11 cellular contexts compared by ENCODE assay signal in genomic region chr2:62303818-62304217, GRCh38.
DNase-seq lines count a peak whose midpoint lies in the region; ATAC-seq and TF ChIP-seq lines count a peak whose summit lies in the region.
"Had no signal": no experiment of that assay in that cellular context is flagged by ENCODE, and none has a peak within 500 bp of the region (broad histone marks: within the 10 kb centered on the region; RNA-seq: fewer than 3 reads in every experiment).

No MANE protein-coding gene starts in this region.

- POLR2A ChIA-PET in activated CD4-positive, alpha-beta T cell treated with anti-CD3 and anti-CD28 coated beads, Interleukin-2, amount 10 ng/mL, durations not matched to agents 7 days and 5 days (lab: Charles Lee): no interaction called here
- POLR2A ChIA-PET in HEK293T (lab: Yijun Ruan, JAX): no interaction called here

- no peak overlapping the region for H3K4me3 Mint-ChIP-seq in activated CD4-positive, alpha-beta T cell treated with anti-CD3 and anti-CD28 coated beads, Interleukin-2, amount 10 ng/mL, durations not matched to agents 7 days and 5 days
- peak overlapping the region; percentile 73 for H3K4me3 Mint-ChIP-seq in activated T-helper 17 cell treated with anti-CD3 and anti-CD28 coated beads, Interleukin-2, amount 50 U/mL, for 72 hours
- peak overlapping the region; percentile 70 for H3K4me3 Mint-ChIP-seq in stimulated activated effector memory CD8-positive, alpha-beta T cell treated with anti-CD3 and anti-CD28 coated beads, Interleukin-12 subunit alpha, Interleukin-12 subunit beta, amount 100 ng/mL, for 72 hours
- H3K4me3 Mint-ChIP-seq: HFFc6 had no signal

- H3K4me1 Mint-ChIP-seq in activated CD4-positive, alpha-beta T cell treated with anti-CD3 and anti-CD28 coated beads, Interleukin-2, amount 10 ng/mL, durations not matched to agents 7 days and 5 days: peaks cover 63% of the 10 kb centered on the region
- peaks cover 50% of the 10 kb centered on the region for H3K4me1 Mint-ChIP-seq in activated T-helper 17 cell treated with anti-CD3 and anti-CD28 coated beads, Interleukin-2, amount 50 U/mL, for 72 hours
- H3K4me1 Mint-ChIP-seq in stimulated activated effector memory CD8-positive, alpha-beta T cell treated with anti-CD3 and anti-CD28 coated beads, Interleukin-12 subunit alpha, Interleukin-12 subunit beta, amount 100 ng/mL, for 72 hours: peaks cover 69% of the 10 kb centered on the region

- no peak for DNase-seq in activated CD4-positive, alpha-beta T cell treated with anti-CD3 and anti-CD28 coated beads, Interleukin-2, amount 10 ng/mL, durations not matched to agents 7 days and 5 days
- DNase-seq in activated CD4-positive, alpha-beta T cell treated with anti-CD3 and anti-CD28 coated beads, Interleukin-2, amount 50 U/mL, for 1 hour: no peak
- no peak for DNase-seq in stimulated activated effector memory CD8-positive, alpha-beta T cell treated with anti-CD3 and anti-CD28 coated beads, Interleukin-12 subunit alpha, Interleukin-12 subunit beta, amount 100 ng/mL, for 72 hours (ENCODE audit: low spot score in 2 of 2)
- no peak for DNase-seq in HEK293T (ENCODE audit: extremely low spot score)
- no peak for DNase-seq in globus pallidus (ENCODE audit: low spot score)
- DNase-seq in SHP77 (lab: John Stamatoyannopoulos, UW): no peak
- DNase-seq: HFFc6, NCI-H1694 had no signal

- CTCF ChIA-PET in activated CD4-positive, alpha-beta T cell treated with anti-CD3 and anti-CD28 coated beads, Interleukin-2, amount 10 ng/mL, durations not matched to agents 7 days and 5 days (lab: Charles Lee): interaction anchor here (0.5 to 1.9 kb wide), 2 partner anchors 18 to 37 kb away, joined by 3 to 4 read pairs; no protein-coding TSS in a partner anchor
- CTCF ChIA-PET in HEK293T (lab: Yijun Ruan, JAX): no interaction called here

- H3K9me3 Mint-ChIP-seq in activated CD4-positive, alpha-beta T cell treated with anti-CD3 and anti-CD28 coated beads, Interleukin-2, amount 10 ng/mL, durations not matched to agents 7 days and 5 days: no peaks in the 10 kb centered on the region
- H3K9me3 Mint-ChIP-seq in activated T-helper 17 cell treated with anti-CD3 and anti-CD28 coated beads, Interleukin-2, amount 50 U/mL, for 72 hours: no peaks in the 10 kb centered on the region
- H3K9me3 Mint-ChIP-seq in stimulated activated effector memory CD8-positive, alpha-beta T cell treated with anti-CD3 and anti-CD28 coated beads, Interleukin-12 subunit alpha, Interleukin-12 subunit beta, amount 100 ng/mL, for 72 hours: no peaks in the 10 kb centered on the region
- H3K9me3 Mint-ChIP-seq: HFFc6 had no signal

- ATAC-seq in HG03432 (IDR thresholded peaks at IDR 0.05; ENCODE audit: unreplicated experiment): peak; percentile 27
- no peak for ATAC-seq in activated T-helper 17 cell treated with anti-CD3 and anti-CD28 coated beads, Interleukin-2, amount 50 U/mL, for 72 hours (replicated peaks)
- no peak for ATAC-seq in stimulated activated effector memory CD8-positive, alpha-beta T cell treated with anti-CD3 and anti-CD28 coated beads, Interleukin-12 subunit alpha, Interleukin-12 subunit beta, amount 100 ng/mL, for 72 hours
- ATAC-seq: A549 had no signal

- H3K27ac Mint-ChIP-seq in activated CD4-positive, alpha-beta T cell treated with anti-CD3 and anti-CD28 coated beads, Interleukin-2, amount 10 ng/mL, durations not matched to agents 7 days and 5 days: peak overlapping the region; percentile 42
- peak overlapping the region; percentile 95 for H3K27ac Mint-ChIP-seq in activated T-helper 17 cell treated with anti-CD3 and anti-CD28 coated beads, Interleukin-2, amount 50 U/mL, for 72 hours
- H3K27ac Mint-ChIP-seq in stimulated activated effector memory CD8-positive, alpha-beta T cell treated with anti-CD3 and anti-CD28 coated beads, Interleukin-12 subunit alpha, Interleukin-12 subunit beta, amount 100 ng/mL, for 72 hours: peak overlapping the region; percentile 97

- peaks cover 4% of the 10 kb centered on the region for H3K27me3 Mint-ChIP-seq in activated CD4-positive, alpha-beta T cell treated with anti-CD3 and anti-CD28 coated beads, Interleukin-2, amount 10 ng/mL, durations not matched to agents 7 days and 5 days
- H3K27me3 Mint-ChIP-seq in activated T-helper 17 cell treated with anti-CD3 and anti-CD28 coated beads, Interleukin-2, amount 50 U/mL, for 72 hours: no peaks in the 10 kb centered on the region

- no peaks in the 10 kb centered on the region for H3K36me3 Mint-ChIP-seq in activated CD4-positive, alpha-beta T cell treated with anti-CD3 and anti-CD28 coated beads, Interleukin-2, amount 10 ng/mL, durations not matched to agents 7 days and 5 days (ENCODE audit: low read depth)
- peaks cover 11% of the 10 kb centered on the region for H3K36me3 Mint-ChIP-seq in activated T-helper 17 cell treated with anti-CD3 and anti-CD28 coated beads, Interleukin-2, amount 50 U/mL, for 72 hours (ENCODE audit: low read depth)
- H3K36me3 Mint-ChIP-seq in stimulated activated effector memory CD8-positive, alpha-beta T cell treated with anti-CD3 and anti-CD28 coated beads, Interleukin-12 subunit alpha, Interleukin-12 subunit beta, amount 100 ng/mL, for 72 hours: peaks cover 21% of the 10 kb centered on the region

TF ChIP-seq in HEK293T, 16 proteins besides CTCF, POLR2A, EP300 and RAD21:
- TF ChIP-seq LEF1 (IDR thresholded peaks at IDR 0.05; ENCODE audit: borderline replicate concordance) (no peak), PKNOX1 (IDR thresholded peaks at IDR 0.05) (no peak), CTBP1 (IDR thresholded peaks at IDR 0.05; ENCODE audit: borderline replicate concordance) (no peak), SUZ12 (IDR thresholded peaks at IDR 0.05) (no peak), TARDBP (IDR thresholded peaks at IDR 0.05) (no peak), FOXK2 (IDR thresholded peaks at IDR 0.05) (no peak), ARNT (IDR thresholded peaks at IDR 0.05) (no peak), FOXM1 (IDR thresholded peaks at IDR 0.05; ENCODE audit: borderline replicate concordance) (no peak), HDGF (IDR thresholded peaks at IDR 0.05; ENCODE audit: borderline replicate concordance) (no peak), L3MBTL2 (conservative IDR thresholded peaks at IDR 0.05) (no peak), BHLHE40 (IDR thresholded peaks at IDR 0.05; ENCODE audit: borderline replicate concordance) (no peak), FOXA1 (IDR thresholded peaks at IDR 0.05) (no peak), ZNF384 (IDR thresholded peaks at IDR 0.05) (no peak)

Comparison
In these comparisons a context has a peak if more than half of its experiments do, and no peak if none do; other contexts are left out.
1. H3K27ac Mint-ChIP-seq: peak in every context shown above with its lines; median percentile 97 in stimulated activated effector memory CD8-positive, alpha-beta T cell treated with anti-CD3 and anti-CD28 coated beads, Interleukin-12 subunit alpha, Interleukin-12 subunit beta, amount 100 ng/mL, for 72 hours; 95 in activated T-helper 17 cell treated with anti-CD3 and anti-CD28 coated beads, Interleukin-2, amount 50 U/mL, for 72 hours; 42 in activated CD4-positive, alpha-beta T cell treated with anti-CD3 and anti-CD28 coated beads, Interleukin-2, amount 10 ng/mL, durations not matched to agents 7 days and 5 days.